In genomic region chr20:37111926-37112455, GRCh38 we compare ENCODE assay signal across 19 cellular contexts. TPM values are rescaled to one million over a fixed set of nuclear protein-coding genes. Genes with fewer than 3 reads are reported as not detected.
DNase-seq lines count a peak whose midpoint lies in the region; ATAC-seq and FAIRE-seq lines count a peak whose summit lies in the region.
"Had no signal": no experiment of that assay in that cellular context is flagged by ENCODE, and none has a peak within 500 bp of the region (broad histone marks: within the 10 kb centered on the region; RNA-seq: fewer than 3 reads in every experiment).

No MANE protein-coding gene starts in this region.

- no peaks in the 10 kb centered on the region for H3K9me3 Mint-ChIP-seq in activated CD4-positive, alpha-beta T cell treated with anti-CD3 and anti-CD28 coated beads for 36 hours (ENCODE audit: low read depth)
- H3K9me3 Mint-ChIP-seq in stimulated activated effector memory CD8-positive, alpha-beta T cell treated with anti-CD3 and anti-CD28 coated beads, Interleukin-12 subunit alpha, Interleukin-12 subunit beta, amount 100 ng/mL, for 72 hours, result no peaks in the 10 kb centered on the region
- H3K9me3 Mint-ChIP-seq: CD14-positive monocyte; CD8-positive, alpha-beta T cell; HFFc6 had no signal

- H3K27me3 Mint-ChIP-seq in activated CD4-positive, alpha-beta T cell treated with anti-CD3 and anti-CD28 coated beads for 36 hours, result no peaks in the 10 kb centered on the region

- DNase-seq in activated CD4-positive, alpha-beta T cell treated with anti-CD3 and anti-CD28 coated beads for 36 hours, result no peak
- DNase-seq in activated CD4-positive, alpha-beta T cell treated with anti-CD3 and anti-CD28 coated beads for 48 hours, result no peak
- DNase-seq in RCC 7860 (ENCODE audit: low spot score), result peak; percentile 38
- peak; percentile 28 for DNase-seq in kidney tubule cell (ENCODE audit: low spot score)
- DNase-seq in stimulated activated effector memory CD8-positive, alpha-beta T cell treated with anti-CD3 and anti-CD28 coated beads, Interleukin-12 subunit alpha, Interleukin-12 subunit beta, amount 100 ng/mL, for 72 hours (ENCODE audit: low spot score in 2 of 2), result no peak
- DNase-seq in anterior cingulate cortex (lab: John Stamatoyannopoulos, UW), result no peak
- no peak for DNase-seq in Right ventricle myocardium superior
- no peak for DNase-seq in NCI-H187 (lab: John Stamatoyannopoulos, UW)
- DNase-seq: CD8-positive, alpha-beta T cell; COR-L47; DMS153; DMS79 treated with DMSO at 0.1 percent for 48 hours; EL; HCEC 1CT; HFFc6 had no signal

- FAIRE-seq in RCC 7860 (lab: Jason Lieb, UNC), result no peak
- FAIRE-seq: D721Med, G401.6, GM12891 had no signal

- H3K36me3 Mint-ChIP-seq in activated CD4-positive, alpha-beta T cell treated with anti-CD3 and anti-CD28 coated beads for 36 hours (ENCODE audit: low read depth), result no peaks in the 10 kb centered on the region
- H3K36me3 Mint-ChIP-seq in stimulated activated effector memory CD8-positive, alpha-beta T cell treated with anti-CD3 and anti-CD28 coated beads, Interleukin-12 subunit alpha, Interleukin-12 subunit beta, amount 100 ng/mL, for 72 hours, result no peaks in the 10 kb centered on the region
- H3K36me3 Mint-ChIP-seq: CD14-positive monocyte; CD8-positive, alpha-beta T cell had no signal

- intact Hi-C loops in activated CD4-positive, alpha-beta T cell treated with anti-CD3 and anti-CD28 coated beads for 36 hours (cut with DNase I, micrococcal nuclease), result no loop called here
- intact Hi-C loops in Right ventricle myocardium superior (cut with DNase I), result no loop called here

- ATAC-seq in activated CD4-positive, alpha-beta T cell treated with anti-CD3 and anti-CD28 coated beads for 36 hours, result peak; percentile 66
- peak; percentile 64 for ATAC-seq in stimulated activated effector memory CD8-positive, alpha-beta T cell treated with anti-CD3 and anti-CD28 coated beads, Interleukin-12 subunit alpha, Interleukin-12 subunit beta, amount 100 ng/mL, for 72 hours
- no peak for ATAC-seq in Right ventricle myocardium superior (ENCODE audit: poor library complexity)
- ATAC-seq: CD8-positive, alpha-beta T cell had no signal

- CTCF ChIA-PET in activated CD4-positive, alpha-beta T cell treated with anti-CD3 and anti-CD28 coated beads for 36 hours (lab: Charles Lee), result no interaction called here

- no peaks in the 10 kb centered on the region for H3K4me1 Mint-ChIP-seq in activated CD4-positive, alpha-beta T cell treated with anti-CD3 and anti-CD28 coated beads for 36 hours
- H3K4me1 Mint-ChIP-seq in stimulated activated effector memory CD8-positive, alpha-beta T cell treated with anti-CD3 and anti-CD28 coated beads, Interleukin-12 subunit alpha, Interleukin-12 subunit beta, amount 100 ng/mL, for 72 hours, result no peaks in the 10 kb centered on the region
- H3K4me1 Mint-ChIP-seq: CD14-positive monocyte had no signal

- POLR2A ChIA-PET in activated CD4-positive, alpha-beta T cell treated with anti-CD3 and anti-CD28 coated beads for 36 hours (lab: Charles Lee), result interaction anchor here (0.6 to 1.6 kb wide), 2 partner anchors 16 to 142 kb away, joined by 3 to 4 read pairs; partner anchors contain the start of gene RBL1

- no peak overlapping the region for H3K27ac Mint-ChIP-seq in activated CD4-positive, alpha-beta T cell treated with anti-CD3 and anti-CD28 coated beads for 36 hours
- peak overlapping the region; percentile 21 for H3K27ac Mint-ChIP-seq in stimulated activated effector memory CD8-positive, alpha-beta T cell treated with anti-CD3 and anti-CD28 coated beads, Interleukin-12 subunit alpha, Interleukin-12 subunit beta, amount 100 ng/mL, for 72 hours
- H3K27ac Mint-ChIP-seq: CD14-positive monocyte; CD8-positive, alpha-beta T cell; HFFc6 had no signal

- no peak overlapping the region for H3K4me3 Mint-ChIP-seq in activated CD4-positive, alpha-beta T cell treated with anti-CD3 and anti-CD28 coated beads for 36 hours
- H3K4me3 Mint-ChIP-seq in stimulated activated effector memory CD8-positive, alpha-beta T cell treated with anti-CD3 and anti-CD28 coated beads, Interleukin-12 subunit alpha, Interleukin-12 subunit beta, amount 100 ng/mL, for 72 hours, result no peak overlapping the region
- H3K4me3 Mint-ChIP-seq: CD14-positive monocyte; CD8-positive, alpha-beta T cell; HFFc6 had no signal

RNA-seq across cellular contexts. Expression of gene RBL1, which starts 16.2 kb away (rescaled TPM):
- total RNA-seq in activated CD4-positive, alpha-beta T cell treated with anti-CD3 and anti-CD28 coated beads for 36 hours, result 10 to 100 TPM; 39.5 to 43.2 TPM
- 4.5 TPM for total RNA-seq in Right ventricle myocardium superior

Comparison
In these comparisons a context has a peak if more than half of its experiments do, and no peak if none do; other contexts are left out.
1. DNase-seq: peak in RCC 7860 (single experiment) and kidney tubule cell (single experiment); none in activated CD4-positive, alpha-beta T cell treated with anti-CD3 and anti-CD28 coated beads for 36 hours (single experiment), activated CD4-positive, alpha-beta T cell treated with anti-CD3 and anti-CD28 coated beads for 48 hours (single experiment), stimulated activated effector memory CD8-positive, alpha-beta T cell treated with anti-CD3 and anti-CD28 coated beads, Interleukin-12 subunit alpha, Interleukin-12 subunit beta, amount 100 ng/mL, for 72 hours (0 of 2), anterior cingulate cortex (0 of 58), Right ventricle myocardium superior (single experiment) and NCI-H187 (0 of 2).